ENCODE assay signal across 1 cellular context in the genomic region with DNA sequence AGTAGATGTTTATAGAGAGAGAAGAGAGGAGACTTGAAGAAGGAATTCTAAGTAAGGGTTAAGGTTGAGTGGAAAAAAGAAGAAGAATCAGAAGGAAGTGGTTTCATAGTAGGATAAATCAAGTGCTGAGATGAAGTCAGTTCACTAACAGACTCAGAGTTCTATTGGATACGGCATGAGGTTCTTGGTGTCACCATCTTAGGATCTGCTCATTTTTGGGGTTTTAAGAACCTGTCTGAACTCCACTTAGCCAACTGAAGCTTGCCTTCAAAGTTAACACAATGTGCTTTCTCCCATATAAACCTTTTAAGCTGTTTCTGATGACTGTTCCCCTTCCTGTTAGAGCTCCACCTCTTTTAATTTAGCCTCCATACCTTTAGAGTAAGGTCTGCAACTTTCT.
TF ChIP-seq lines count a peak whose summit lies in the region.

No MANE protein-coding gene starts in this region.

TF ChIP-seq in IMR-90, 13 proteins besides CTCF, POLR2A, EP300 and RAD21:
- TF ChIP-seq CHD1 (IDR thresholded peaks at IDR 0.05; ENCODE audit: low read depth, low read length) (no peak), NFE2L2 (IDR thresholded peaks at IDR 0.05; ENCODE audit: low read depth, low read length) (no peak), FOS (IDR thresholded peaks at IDR 0.05; ENCODE audit: low read depth, low read length) (no peak), MXI1 (IDR thresholded peaks at IDR 0.05; ENCODE audit: borderline replicate concordance, low read depth, low read length) (no peak), CEBPB (IDR thresholded peaks at IDR 0.05; ENCODE audit: low read depth, low read length) (no peak), RCOR1 (IDR thresholded peaks at IDR 0.05; ENCODE audit: insufficient replicate concordance, low read length) (no peak), RFX5 (IDR thresholded peaks at IDR 0.05; ENCODE audit: low read depth, low read length) (no peak), BHLHE40 (IDR thresholded peaks at IDR 0.05; ENCODE audit: low read depth, low read length) (no peak), MAFK (IDR thresholded peaks at IDR 0.05; ENCODE audit: low read depth, low read length) (no peak), SMC3 (IDR thresholded peaks at IDR 0.05; ENCODE audit: low read depth, low read length) (no peak), MAZ (IDR thresholded peaks at IDR 0.05; ENCODE audit: borderline replicate concordance, low read depth, low read length) (no peak)
- TF ChIP-seq, protein P1, sequence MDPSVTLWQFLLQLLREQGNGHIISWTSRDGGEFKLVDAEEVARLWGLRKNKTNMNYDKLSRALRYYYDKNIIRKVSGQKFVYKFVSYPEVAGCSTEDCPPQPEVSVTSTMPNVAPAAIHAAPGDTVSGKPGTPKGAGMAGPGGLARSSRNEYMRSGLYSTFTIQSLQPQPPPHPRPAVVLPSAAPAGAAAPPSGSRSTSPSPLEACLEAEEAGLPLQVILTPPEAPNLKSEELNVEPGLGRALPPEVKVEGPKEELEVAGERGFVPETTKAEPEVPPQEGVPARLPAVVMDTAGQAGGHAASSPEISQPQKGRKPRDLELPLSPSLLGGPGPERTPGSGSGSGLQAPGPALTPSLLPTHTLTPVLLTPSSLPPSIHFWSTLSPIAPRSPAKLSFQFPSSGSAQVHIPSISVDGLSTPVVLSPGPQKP (IDR thresholded peaks at IDR 0.05; ENCODE audit: borderline replicate concordance, low read depth, low read length): no peak
- TF ChIP-seq, protein P2, sequence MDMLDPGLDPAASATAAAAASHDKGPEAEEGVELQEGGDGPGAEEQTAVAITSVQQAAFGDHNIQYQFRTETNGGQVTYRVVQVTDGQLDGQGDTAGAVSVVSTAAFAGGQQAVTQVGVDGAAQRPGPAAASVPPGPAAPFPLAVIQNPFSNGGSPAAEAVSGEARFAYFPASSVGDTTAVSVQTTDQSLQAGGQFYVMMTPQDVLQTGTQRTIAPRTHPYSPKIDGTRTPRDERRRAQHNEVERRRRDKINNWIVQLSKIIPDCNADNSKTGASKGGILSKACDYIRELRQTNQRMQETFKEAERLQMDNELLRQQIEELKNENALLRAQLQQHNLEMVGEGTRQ (IDR thresholded peaks at IDR 0.05; ENCODE audit: low read depth, low read length): no peak
